ENCODE assay signal across 18 cellular contexts in genomic region chr1:45007311-45007710, GRCh38. TPM values are rescaled to one million over a fixed set of nuclear protein-coding genes. Genes with fewer than 3 reads are reported as not detected.
DNase-seq lines count a peak whose midpoint lies in the region; ATAC-seq and TF ChIP-seq lines count a peak whose summit lies in the region.
"Had no signal": no experiment of that assay in that cellular context is flagged by ENCODE, and none has a peak within 500 bp of the region (broad histone marks: within the 10 kb centered on the region; RNA-seq: fewer than 3 reads in every experiment).

No MANE protein-coding gene starts in this region.

- 77% methylated on average over 3 of the region's 11 CpGs for WGBS in esophagus muscularis mucosa

- H3K4me3 ChIP-seq in esophagus muscularis mucosa, result no peak overlapping the region

- H3K27me3 ChIP-seq in esophagus muscularis mucosa, result no peaks in the 10 kb centered on the region

- peak; percentile 38 for DNase-seq in activated effector memory CD4-positive, alpha-beta T cell treated with anti-CD3 and anti-CD28 coated beads, Interleukin-2, amount 50 U/mL, for 16 hours
- no peak for DNase-seq in activated effector memory CD4-positive, alpha-beta T cell treated with Interleukin-2 at 50 U/mL for 16 hours
- peak; percentile 90 for DNase-seq in esophagus muscularis mucosa (ENCODE audit: extremely low spot score)
- peak; percentile 11 for DNase-seq in stimulated activated CD8-positive, alpha-beta memory T cell treated with anti-CD3 and anti-CD28 coated beads, Interleukin-4, amount 100 ng/mL, for 48 hours
- no peak for DNase-seq in OCI-M1 (lab: John Stamatoyannopoulos, UW)
- DNase-seq: DMS53, KBM-7, MV-4-11, NCI-H1105, NCI-H1436 treated with DMSO at 0.1 percent for 48 hours, NCI-H187 treated with DMSO at 0.1 percent for 48 hours, NCI-H524, NCI-H748 treated with DMSO at 0.1 percent for 48 hours, PC-3, SK-N-SH had no signal

- no peaks in the 10 kb centered on the region for H3K9me3 ChIP-seq in esophagus muscularis mucosa
- H3K9me3 ChIP-seq: SK-N-SH had no signal

- peaks cover 59 to 77% (median 74%) of the 10 kb centered on the region in 4 donors for H3K36me3 ChIP-seq in esophagus muscularis mucosa

- TF ChIP-seq EP300 in esophagus muscularis mucosa (IDR thresholded peaks at IDR 0.05), result no peak

- no peak for TF ChIP-seq CTCF in esophagus muscularis mucosa (IDR thresholded peaks at IDR 0.05)

- H3K4me1 ChIP-seq in esophagus muscularis mucosa, result peaks cover 20 to 30% (median 27%) of the 10 kb centered on the region in 4 donors

- no peak overlapping the region for H3K27ac ChIP-seq in esophagus muscularis mucosa (replicated peaks in 1 of 4)

- intact Hi-C loops in esophagus muscularis mucosa (cut with DNase I), result loop anchor here (5.0 kb wide), 1 partner anchor 170 kb away; no protein-coding TSS in a partner anchor

- no peak for ATAC-seq in GM19351 (IDR thresholded peaks at IDR 0.05; ENCODE audit: unreplicated experiment)
- ATAC-seq in HG02970 (IDR thresholded peaks at IDR 0.05; ENCODE audit: low FRiP score, unreplicated experiment), result no peak
- ATAC-seq: HCT116, PC-3 had no signal

- no peak for TF ChIP-seq POLR2A in esophagus muscularis mucosa (IDR thresholded peaks at IDR 0.05; ENCODE audit: low read depth)

RNA-seq across cellular contexts. Expression of gene HECTD3, which starts 3.8 kb away (rescaled TPM):
- total RNA-seq in esophagus muscularis mucosa, result 10 to 100 TPM; 28.0 to 51.7 (median 35.8) TPM

RNA-seq across cellular contexts. Expression of gene UROD, which starts 4.7 kb away (rescaled TPM):
- total RNA-seq in esophagus muscularis mucosa, result 10 to 100 TPM; 84.3 to 90.2 (median 89.3) TPM

RNA-seq across cellular contexts. Expression of gene EIF2B3, which starts 20.9 kb away (rescaled TPM):
- total RNA-seq in esophagus muscularis mucosa, result 10 to 100 TPM; 23.4 to 27.4 (median 26.0) TPM

Comparison
In these comparisons a context has a peak if more than half of its experiments do, and no peak if none do; other contexts are left out.
1. DNase-seq: peak in activated effector memory CD4-positive, alpha-beta T cell treated with anti-CD3 and anti-CD28 coated beads, Interleukin-2, amount 50 U/mL, for 16 hours (single experiment), esophagus muscularis mucosa (single experiment) and stimulated activated CD8-positive, alpha-beta memory T cell treated with anti-CD3 and anti-CD28 coated beads, Interleukin-4, amount 100 ng/mL, for 48 hours (single experiment); none in activated effector memory CD4-positive, alpha-beta T cell treated with Interleukin-2 at 50 U/mL for 16 hours (single experiment) and OCI-M1 (single experiment).